Comparison of ENCODE assay signal across 10 cellular contexts in genomic region chr18:79912409-79912991, GRCh38. TPM values are rescaled to one million over a fixed set of nuclear protein-coding genes. Genes with fewer than 3 reads are reported as not detected.
DNase-seq lines count a peak whose midpoint lies in the region; ATAC-seq and TF ChIP-seq lines count a peak whose summit lies in the region.
"Had no signal": no experiment of that assay in that cellular context is flagged by ENCODE, and none has a peak within 500 bp of the region (broad histone marks: within the 10 kb centered on the region; RNA-seq: fewer than 3 reads in every experiment).

No MANE protein-coding gene starts in this region.

- intact Hi-C loops in mucosa of descending colon (cut with DNase I, micrococcal nuclease): no loop called here

- H3K36me3 ChIP-seq in mucosa of descending colon (ENCODE audit: low read depth): no peaks in the 10 kb centered on the region
- H3K36me3 ChIP-seq: BE2C had no signal

- no peaks in the 10 kb centered on the region for H3K4me1 ChIP-seq in mucosa of descending colon (ENCODE audit: low read depth)
- H3K4me1 ChIP-seq: BE2C had no signal

- no peaks in the 10 kb centered on the region for H3K9me3 ChIP-seq in mucosa of descending colon
- H3K9me3 ChIP-seq: BE2C had no signal

- ATAC-seq in mucosa of descending colon (peak; percentile 20), HG03460 (IDR thresholded peaks at IDR 0.05; ENCODE audit: unreplicated experiment) (no peak), GM21723 (IDR thresholded peaks at IDR 0.05; ENCODE audit: unreplicated experiment) (no peak)

- no peak for TF ChIP-seq CTCF in mucosa of descending colon (IDR thresholded peaks at IDR 0.05)

- H3K4me3 ChIP-seq in mucosa of descending colon: no peak overlapping the region

- peak; percentile 49 for DNase-seq in stimulated activated CD4-positive, alpha-beta T cell treated with anti-CD3 and anti-CD28 coated beads, Interleukin-1b, Interleukin-23, amount 100 ng/mL, for 48 hours
- no peak for DNase-seq in stimulated activated CD4-positive, alpha-beta T cell treated with anti-CD3 and anti-CD28 coated beads, Interleukin-12 subunit alpha, Interleukin-12 subunit beta, amount 100 ng/mL, for 4 hours
- DNase-seq in cerebellum (ENCODE audit: low spot score) (peak; percentile 41), mucosa of descending colon (no peak), germinal center (ENCODE audit: low spot score) (no peak), GM03348 (ENCODE audit: low spot score) (no peak)
- DNase-seq: BE2C, NCI-H2029 treated with DMSO at 0.1 percent for 48 hours had no signal

RNA-seq across cellular contexts. Expression of gene SLC66A2, which starts 39.0 kb away (rescaled TPM):
- 26.4 TPM for total RNA-seq in cerebellum
- total RNA-seq in mucosa of descending colon: 10 to 100 TPM; 54.5 to 90.1 (median 68.6) TPM

RNA-seq across cellular contexts. Expression of gene HSBP1L1, which starts 51.9 kb away (rescaled TPM):
- total RNA-seq in cerebellum: 2.3 TPM
- total RNA-seq in mucosa of descending colon: 10 to 100 TPM; 33.8 to 73.7 (median 68.4) TPM

Comparison
In these comparisons a context has a peak if more than half of its experiments do, and no peak if none do; other contexts are left out.
1. DNase-seq: peak in stimulated activated CD4-positive, alpha-beta T cell treated with anti-CD3 and anti-CD28 coated beads, Interleukin-1b, Interleukin-23, amount 100 ng/mL, for 48 hours (single experiment) and cerebellum (single experiment); none in stimulated activated CD4-positive, alpha-beta T cell treated with anti-CD3 and anti-CD28 coated beads, Interleukin-12 subunit alpha, Interleukin-12 subunit beta, amount 100 ng/mL, for 4 hours (single experiment), mucosa of descending colon (0 of 3), germinal center (single experiment) and GM03348 (single experiment).
2. RNA of gene HSBP1L1, which starts 51.9 kb away (total RNA-seq): 33.8 to 73.7 TPM in mucosa of descending colon; 2.3 TPM in cerebellum (single experiment); every median in the first group is over 10 times any median in the second.